Comparison of ENCODE assay signal across 6 cellular contexts in the genomic region with DNA sequence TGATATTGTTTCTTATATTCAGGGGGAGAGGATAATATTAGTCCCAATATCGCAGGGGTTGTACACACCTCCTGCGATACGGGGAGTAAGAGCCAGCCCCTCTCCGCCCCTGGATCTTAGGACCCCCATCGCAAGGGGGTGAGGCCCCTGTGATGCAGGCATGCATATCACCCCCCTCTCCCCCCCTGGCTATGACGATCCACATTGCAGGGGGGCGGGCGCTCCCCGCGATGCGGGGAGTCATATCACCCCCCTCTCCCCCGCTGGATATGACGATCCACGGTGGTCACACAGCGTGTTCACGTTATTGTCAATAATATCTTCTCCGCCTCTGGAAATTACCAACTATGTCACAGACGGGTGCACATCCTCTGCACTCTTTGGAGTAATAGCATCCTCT.
DNase-seq lines count a peak whose midpoint lies in the region; ATAC-seq lines count a peak whose summit lies in the region.
"Not testable (repeated sequence)": the region's sequence is repeated elsewhere in the genome, so short reads cannot be mapped to it uniquely, and the experiment has no call there.

No MANE protein-coding gene starts in this region.

- not testable (repeated sequence) for H3K4me1 Mint-ChIP-seq in activated CD4-positive, alpha-beta T cell treated with anti-CD3 and anti-CD28 coated beads for 36 hours; activated CD4-positive, alpha-beta T cell treated with anti-CD3 and anti-CD28 coated beads, Interleukin-2, amount 10 ng/mL, durations not matched to agents 24 days and 14 days; activated CD4-positive, alpha-beta memory T cell treated with anti-CD3 and anti-CD28 coated beads for 36 hours (ENCODE audit: low read depth); activated CD8-positive, alpha-beta T cell treated with anti-CD3 and anti-CD28 coated beads, Interleukin-2, amount 10 ng/mL, durations not matched to agents 7 days and 5 days (ENCODE audit: low read depth); activated naive CD4-positive, alpha-beta T cell treated with anti-CD3 and anti-CD28 coated beads, Interleukin-2, amount 10 ng/mL, durations not matched to agents 7 days and 5 days; stimulated activated naive CD8-positive, alpha-beta T cell treated with anti-CD3 and anti-CD28 coated beads, Interleukin-15, amount 100 ng/mL, for 72 hours

- not testable (repeated sequence) for H3K4me3 Mint-ChIP-seq in activated CD4-positive, alpha-beta T cell treated with anti-CD3 and anti-CD28 coated beads for 36 hours; activated CD4-positive, alpha-beta T cell treated with anti-CD3 and anti-CD28 coated beads, Interleukin-2, amount 10 ng/mL, durations not matched to agents 24 days and 14 days; activated CD4-positive, alpha-beta memory T cell treated with anti-CD3 and anti-CD28 coated beads for 36 hours; activated CD8-positive, alpha-beta T cell treated with anti-CD3 and anti-CD28 coated beads, Interleukin-2, amount 10 ng/mL, durations not matched to agents 7 days and 5 days; activated naive CD4-positive, alpha-beta T cell treated with anti-CD3 and anti-CD28 coated beads, Interleukin-2, amount 10 ng/mL, durations not matched to agents 7 days and 5 days; stimulated activated naive CD8-positive, alpha-beta T cell treated with anti-CD3 and anti-CD28 coated beads, Interleukin-15, amount 100 ng/mL, for 72 hours

- DNase-seq in activated CD4-positive, alpha-beta T cell treated with anti-CD3 and anti-CD28 coated beads for 36 hours = peak; percentile 34
- DNase-seq in activated CD4-positive, alpha-beta T cell treated with anti-CD3 and anti-CD28 coated beads, Interleukin-2, amount 10 ng/mL, durations not matched to agents 24 days and 14 days = peak; percentile 67
- peak; percentile 29 for DNase-seq in activated CD4-positive, alpha-beta memory T cell treated with anti-CD3 and anti-CD28 coated beads for 36 hours
- peak; percentile 47 for DNase-seq in activated CD8-positive, alpha-beta T cell treated with anti-CD3 and anti-CD28 coated beads, Interleukin-2, amount 10 ng/mL, durations not matched to agents 7 days and 5 days
- peak; percentile 30 for DNase-seq in activated naive CD4-positive, alpha-beta T cell treated with anti-CD3 and anti-CD28 coated beads, Interleukin-2, amount 10 ng/mL, durations not matched to agents 7 days and 5 days
- not testable (repeated sequence) for DNase-seq in stimulated activated naive CD8-positive, alpha-beta T cell treated with anti-CD3 and anti-CD28 coated beads, Interleukin-15, amount 100 ng/mL, for 72 hours

- not testable (repeated sequence) for H3K9me3 Mint-ChIP-seq in activated CD4-positive, alpha-beta T cell treated with anti-CD3 and anti-CD28 coated beads for 36 hours (ENCODE audit: low read depth); activated CD4-positive, alpha-beta T cell treated with anti-CD3 and anti-CD28 coated beads, Interleukin-2, amount 10 ng/mL, durations not matched to agents 24 days and 14 days; activated CD4-positive, alpha-beta memory T cell treated with anti-CD3 and anti-CD28 coated beads for 36 hours; activated CD8-positive, alpha-beta T cell treated with anti-CD3 and anti-CD28 coated beads, Interleukin-2, amount 10 ng/mL, durations not matched to agents 7 days and 5 days (ENCODE audit: insufficient read depth); activated naive CD4-positive, alpha-beta T cell treated with anti-CD3 and anti-CD28 coated beads, Interleukin-2, amount 10 ng/mL, durations not matched to agents 7 days and 5 days; stimulated activated naive CD8-positive, alpha-beta T cell treated with anti-CD3 and anti-CD28 coated beads, Interleukin-15, amount 100 ng/mL, for 72 hours

- intact Hi-C loops in activated CD4-positive, alpha-beta T cell treated with anti-CD3 and anti-CD28 coated beads for 36 hours (cut with DNase I, micrococcal nuclease) = loop anchor here in 1 of 2 experiments (5.0 kb wide), 1 partner anchor 80 kb away; no protein-coding TSS in a partner anchor
- intact Hi-C loops in activated CD4-positive, alpha-beta T cell treated with anti-CD3 and anti-CD28 coated beads, Interleukin-2, amount 10 ng/mL, durations not matched to agents 24 days and 14 days (cut with micrococcal nuclease) = loop anchor here (5.0 kb wide), 1 partner anchor 650 kb away; no protein-coding TSS in a partner anchor
- intact Hi-C loops in activated CD4-positive, alpha-beta memory T cell treated with anti-CD3 and anti-CD28 coated beads for 36 hours (cut with micrococcal nuclease) = loop anchor here (10.0 kb wide), 1 partner anchor 627 kb away; no protein-coding TSS in a partner anchor

- CTCF ChIA-PET in activated CD4-positive, alpha-beta T cell treated with anti-CD3 and anti-CD28 coated beads for 36 hours (lab: Charles Lee); activated CD4-positive, alpha-beta memory T cell treated with anti-CD3 and anti-CD28 coated beads for 36 hours (lab: Charles Lee); activated CD8-positive, alpha-beta T cell treated with anti-CD3 and anti-CD28 coated beads, Interleukin-2, amount 10 ng/mL, durations not matched to agents 7 days and 5 days (lab: Charles Lee); activated naive CD4-positive, alpha-beta T cell treated with anti-CD3 and anti-CD28 coated beads, Interleukin-2, amount 10 ng/mL, durations not matched to agents 7 days and 5 days (lab: Charles Lee): not testable (repeated sequence)

- ATAC-seq in activated CD4-positive, alpha-beta T cell treated with anti-CD3 and anti-CD28 coated beads for 36 hours; activated CD8-positive, alpha-beta T cell treated with anti-CD3 and anti-CD28 coated beads, Interleukin-2, amount 10 ng/mL, durations not matched to agents 7 days and 5 days: not testable (repeated sequence)
- peak; percentile 9 for ATAC-seq in stimulated activated naive CD8-positive, alpha-beta T cell treated with anti-CD3 and anti-CD28 coated beads, Interleukin-15, amount 100 ng/mL, for 72 hours

- not testable (repeated sequence) for H3K36me3 Mint-ChIP-seq in activated CD4-positive, alpha-beta T cell treated with anti-CD3 and anti-CD28 coated beads for 36 hours (ENCODE audit: low read depth); activated CD4-positive, alpha-beta T cell treated with anti-CD3 and anti-CD28 coated beads, Interleukin-2, amount 10 ng/mL, durations not matched to agents 24 days and 14 days (ENCODE audit: low read depth); activated CD4-positive, alpha-beta memory T cell treated with anti-CD3 and anti-CD28 coated beads for 36 hours; activated CD8-positive, alpha-beta T cell treated with anti-CD3 and anti-CD28 coated beads, Interleukin-2, amount 10 ng/mL, durations not matched to agents 7 days and 5 days (ENCODE audit: low read depth); activated naive CD4-positive, alpha-beta T cell treated with anti-CD3 and anti-CD28 coated beads, Interleukin-2, amount 10 ng/mL, durations not matched to agents 7 days and 5 days

- POLR2A ChIA-PET in activated CD4-positive, alpha-beta T cell treated with anti-CD3 and anti-CD28 coated beads for 36 hours (lab: Charles Lee); activated CD4-positive, alpha-beta memory T cell treated with anti-CD3 and anti-CD28 coated beads for 36 hours (lab: Charles Lee); activated CD8-positive, alpha-beta T cell treated with anti-CD3 and anti-CD28 coated beads, Interleukin-2, amount 10 ng/mL, durations not matched to agents 7 days and 5 days (lab: Charles Lee): not testable (repeated sequence)

- not testable (repeated sequence) for H3K27ac Mint-ChIP-seq in activated CD4-positive, alpha-beta T cell treated with anti-CD3 and anti-CD28 coated beads for 36 hours; activated CD4-positive, alpha-beta T cell treated with anti-CD3 and anti-CD28 coated beads, Interleukin-2, amount 10 ng/mL, durations not matched to agents 24 days and 14 days; activated CD4-positive, alpha-beta memory T cell treated with anti-CD3 and anti-CD28 coated beads for 36 hours; activated CD8-positive, alpha-beta T cell treated with anti-CD3 and anti-CD28 coated beads, Interleukin-2, amount 10 ng/mL, durations not matched to agents 7 days and 5 days; activated naive CD4-positive, alpha-beta T cell treated with anti-CD3 and anti-CD28 coated beads, Interleukin-2, amount 10 ng/mL, durations not matched to agents 7 days and 5 days; stimulated activated naive CD8-positive, alpha-beta T cell treated with anti-CD3 and anti-CD28 coated beads, Interleukin-15, amount 100 ng/mL, for 72 hours

- H3K27me3 Mint-ChIP-seq in activated CD4-positive, alpha-beta T cell treated with anti-CD3 and anti-CD28 coated beads for 36 hours = peaks cover 10% of the 10 kb centered on the region
- H3K27me3 Mint-ChIP-seq in activated CD4-positive, alpha-beta T cell treated with anti-CD3 and anti-CD28 coated beads, Interleukin-2, amount 10 ng/mL, durations not matched to agents 24 days and 14 days; activated CD4-positive, alpha-beta memory T cell treated with anti-CD3 and anti-CD28 coated beads for 36 hours; activated CD8-positive, alpha-beta T cell treated with anti-CD3 and anti-CD28 coated beads, Interleukin-2, amount 10 ng/mL, durations not matched to agents 7 days and 5 days (ENCODE audit: low read depth); activated naive CD4-positive, alpha-beta T cell treated with anti-CD3 and anti-CD28 coated beads, Interleukin-2, amount 10 ng/mL, durations not matched to agents 7 days and 5 days; stimulated activated naive CD8-positive, alpha-beta T cell treated with anti-CD3 and anti-CD28 coated beads, Interleukin-15, amount 100 ng/mL, for 72 hours: not testable (repeated sequence)
